In the genomic region with DNA sequence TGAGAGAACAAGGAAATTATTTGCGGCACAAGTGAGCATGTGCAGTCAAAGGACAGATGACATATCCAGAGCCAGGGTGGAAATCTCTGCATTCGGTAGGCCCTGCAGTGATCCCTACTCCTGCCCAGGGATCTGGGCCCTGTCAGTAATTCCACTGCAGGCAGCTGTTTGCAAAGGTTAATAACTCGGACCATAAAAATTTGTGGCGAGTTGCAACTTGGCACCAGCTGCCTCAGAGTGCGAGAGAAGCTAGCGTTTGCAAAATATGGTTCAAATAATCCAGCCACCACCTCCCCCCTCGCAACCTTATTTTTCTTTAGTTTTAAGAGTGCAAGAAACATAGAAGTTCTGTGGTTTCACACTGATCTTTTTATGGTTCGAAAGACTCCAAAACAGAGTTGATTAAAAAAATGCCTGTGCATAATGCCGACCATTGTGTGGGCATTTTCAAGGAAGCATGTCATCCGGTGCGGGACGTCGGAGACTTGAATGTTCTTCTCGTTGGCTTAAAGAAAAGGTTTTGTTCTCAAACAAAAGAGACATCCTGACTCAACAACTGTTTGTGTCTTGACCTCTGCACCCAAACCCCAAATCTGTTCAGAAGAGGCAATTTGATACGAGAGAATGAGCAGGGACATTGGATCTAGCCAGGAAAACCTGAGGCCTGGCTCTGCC, we compare ENCODE assay signal across 26 cellular contexts.
DNase-seq lines count a peak whose midpoint lies in the region; ATAC-seq and TF ChIP-seq lines count a peak whose summit lies in the region.
"Had no signal": no experiment of that assay in that cellular context is flagged by ENCODE, and none has a peak within 500 bp of the region (broad histone marks: within the 10 kb centered on the region; RNA-seq: fewer than 3 reads in every experiment).

No MANE protein-coding gene starts in this region.

- H3K27me3 Mint-ChIP-seq in activated naive CD8-positive, alpha-beta T cell, result no peaks in the 10 kb centered on the region
- no peaks in the 10 kb centered on the region for H3K27me3 Mint-ChIP-seq in activated naive CD8-positive, alpha-beta T cell treated with anti-CD3 and anti-CD28 coated beads, Interleukin-2, amount 50 U/mL, for 24 hours
- H3K27me3 Mint-ChIP-seq: activated CD4-positive, alpha-beta T cell treated with anti-CD3 and anti-CD28 coated beads for 36 hours; T-helper 17 cell; type B pancreatic cell had no signal

- peaks cover 12% of the 10 kb centered on the region for H3K9me3 Mint-ChIP-seq in activated naive CD8-positive, alpha-beta T cell (ENCODE audit: low read depth)
- peaks cover 19% of the 10 kb centered on the region for H3K9me3 Mint-ChIP-seq in activated naive CD8-positive, alpha-beta T cell treated with anti-CD3 and anti-CD28 coated beads, Interleukin-2, amount 50 U/mL, for 24 hours

- no peak for ATAC-seq in activated naive CD8-positive, alpha-beta T cell treated with anti-CD3 and anti-CD28 coated beads, Interleukin-2, amount 50 U/mL, for 24 hours
- ATAC-seq in GM18498 (IDR thresholded peaks at IDR 0.05; ENCODE audit: unreplicated experiment) (no peak), GM19324 (IDR thresholded peaks at IDR 0.05; ENCODE audit: low FRiP score, unreplicated experiment) (no peak)
- ATAC-seq: A549; activated CD4-positive, alpha-beta T cell treated with anti-CD3 and anti-CD28 coated beads for 36 hours; gastroesophageal sphincter; right lobe of liver; T-helper 17 cell had no signal

- DNase-seq in activated naive CD8-positive, alpha-beta T cell treated with anti-CD3 and anti-CD28 coated beads, Interleukin-2, amount 50 U/mL, for 24 hours, result no peak
- peak; percentile 78 for DNase-seq in astrocyte of the cerebellum (ENCODE audit: low read depth)
- DNase-seq in mesenteric fat pad (ENCODE audit: low spot score), result peak; percentile 28
- DNase-seq in iPS-NIHi7 (ENCODE audit: extremely low spot score), result no peak
- DNase-seq in D341Med (ENCODE audit: low spot score), result no peak
- DNase-seq: activated CD4-positive, alpha-beta T cell treated with anti-CD3 and anti-CD28 coated beads for 36 hours; effector memory CD4-positive, alpha-beta T cell; HCEC 1CT; hippocampal formation; IMR-90; NCI-H1092; NCI-H1930; NCI-H526 treated with DMSO at 0.1 percent for 48 hours; nephron progenitor cell; RPMI8226; SK-N-SH; stimulated activated CD4-positive, alpha-beta T cell treated with anti-CD3 and anti-CD28 coated beads, Interleukin-15, amount 100 ng/mL, for 24 hours; T-helper 17 cell had no signal

- in situ Hi-C loops in astrocyte of the cerebellum (cut with HindIII; ENCODE audit: low sequenced_read_pairs), result no loop called here

- no peak for TF ChIP-seq CTCF in astrocyte of the cerebellum (IDR thresholded peaks at IDR 0.05; ENCODE audit: low read depth, low read length, missing control alignments)

- H3K4me1 Mint-ChIP-seq in activated naive CD8-positive, alpha-beta T cell (ENCODE audit: low read depth), result peaks cover 44% of the 10 kb centered on the region
- peaks cover 38% of the 10 kb centered on the region for H3K4me1 Mint-ChIP-seq in activated naive CD8-positive, alpha-beta T cell treated with anti-CD3 and anti-CD28 coated beads, Interleukin-2, amount 50 U/mL, for 24 hours
- H3K4me1 Mint-ChIP-seq: nephron progenitor cell, T-helper 17 cell had no signal

- H3K4me3 Mint-ChIP-seq in activated naive CD8-positive, alpha-beta T cell, result no peak overlapping the region
- H3K4me3 Mint-ChIP-seq in activated naive CD8-positive, alpha-beta T cell treated with anti-CD3 and anti-CD28 coated beads, Interleukin-2, amount 50 U/mL, for 24 hours, result no peak overlapping the region
- H3K4me3 Mint-ChIP-seq: activated CD4-positive, alpha-beta T cell treated with anti-CD3 and anti-CD28 coated beads for 36 hours; nephron progenitor cell; T-helper 17 cell; type B pancreatic cell had no signal

- H3K27ac Mint-ChIP-seq in activated naive CD8-positive, alpha-beta T cell, result peak overlapping the region; percentile 3
- H3K27ac Mint-ChIP-seq in activated naive CD8-positive, alpha-beta T cell treated with anti-CD3 and anti-CD28 coated beads, Interleukin-2, amount 50 U/mL, for 24 hours, result no peak overlapping the region
- H3K27ac Mint-ChIP-seq: activated CD4-positive, alpha-beta T cell treated with anti-CD3 and anti-CD28 coated beads for 36 hours; nephron progenitor cell; T-helper 17 cell; type B pancreatic cell had no signal

- no peak overlapping the region for H3K4me3 ChIP-seq in astrocyte of the cerebellum (ENCODE audit: low read depth, low read length)
- H3K4me3 ChIP-seq: A549, esophagus muscularis mucosa, gastroesophageal sphincter, right lobe of liver had no signal

- peaks cover 9% of the 10 kb centered on the region for H3K36me3 Mint-ChIP-seq in activated naive CD8-positive, alpha-beta T cell
- H3K36me3 Mint-ChIP-seq in activated naive CD8-positive, alpha-beta T cell treated with anti-CD3 and anti-CD28 coated beads, Interleukin-2, amount 50 U/mL, for 24 hours (ENCODE audit: low read depth), result peaks cover 8% of the 10 kb centered on the region

Comparison
In these comparisons a context has a peak if more than half of its experiments do, and no peak if none do; other contexts are left out.
1. DNase-seq: peak in astrocyte of the cerebellum (single experiment) and mesenteric fat pad (single experiment); none in activated naive CD8-positive, alpha-beta T cell treated with anti-CD3 and anti-CD28 coated beads, Interleukin-2, amount 50 U/mL, for 24 hours (single experiment), iPS-NIHi7 (single experiment) and D341Med (single experiment).